Comparison of ENCODE assay signal across 11 cellular contexts in the genomic region with DNA sequence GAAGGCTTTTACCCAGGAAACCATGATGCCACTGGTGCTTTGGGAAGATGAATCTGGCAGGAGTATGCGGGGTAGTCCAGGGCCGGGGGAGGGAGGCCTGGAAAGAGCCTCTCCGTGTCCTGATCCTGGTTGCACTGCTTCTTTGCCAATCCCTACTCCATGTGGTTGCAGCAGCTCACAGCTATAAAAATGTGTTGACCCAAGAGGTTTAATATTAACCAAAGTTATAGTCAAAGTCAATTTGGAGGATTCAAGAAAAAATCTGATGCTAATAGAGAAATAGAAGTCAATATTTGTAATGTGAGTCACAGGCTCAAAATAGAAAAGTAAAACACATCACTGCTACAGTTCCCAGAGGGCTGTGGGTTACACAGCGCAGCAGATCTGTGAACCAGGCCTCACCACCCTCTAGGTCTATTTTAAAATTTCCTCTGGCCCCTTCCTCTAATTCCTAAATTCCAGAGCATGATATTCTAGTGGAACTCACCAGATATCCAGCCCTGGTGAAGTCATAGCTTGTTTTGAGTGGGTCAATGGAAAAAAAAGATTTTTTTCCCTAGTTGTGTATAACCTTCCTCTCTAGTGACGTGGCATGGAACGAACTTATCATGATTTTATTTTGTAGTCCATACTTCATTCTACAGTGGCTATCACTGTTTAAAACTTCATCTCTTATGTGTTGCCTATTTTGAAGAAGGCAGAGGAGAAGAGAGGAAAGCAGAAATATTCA.
DNase-seq lines count a peak whose midpoint lies in the region; ATAC-seq and TF ChIP-seq lines count a peak whose summit lies in the region.
"Had no signal": no experiment of that assay in that cellular context is flagged by ENCODE, and none has a peak within 500 bp of the region (broad histone marks: within the 10 kb centered on the region; RNA-seq: fewer than 3 reads in every experiment).

No MANE protein-coding gene starts in this region.

- TF ChIP-seq CTCF in MCF 10A (IDR thresholded peaks at IDR 0.05; ENCODE audit: unreplicated experiment) (no peak), mammary epithelial cell (conservative IDR thresholded peaks at IDR 0.05 in 1 of 2, IDR thresholded peaks at IDR 0.05 in 1 of 2; ENCODE audit: extremely low read depth in 1 of 2, insufficient read depth in 1 of 2, low read depth in 1 of 2, low read length in 2 of 2) (no peak), epithelial cell of esophagus (IDR thresholded peaks at IDR 0.05; ENCODE audit: insufficient read depth, low read depth, low read length, missing control alignments) (no peak), vagina (IDR thresholded peaks at IDR 0.05) (no peak)

- H3K27me3 ChIP-seq in mammary epithelial cell (ENCODE audit: insufficient read depth, low read length): no peaks in the 10 kb centered on the region
- H3K27me3 ChIP-seq in vagina: no peaks in the 10 kb centered on the region
- H3K27me3 ChIP-seq in MG63: no peaks in the 10 kb centered on the region

- POLR2A ChIA-PET in MCF 10A (lab: Yijun Ruan, JAX): interaction anchor here (0.7 to 5.3 kb wide), 7 partner anchors 18 to 111 kb away, joined by 3 to 63 read pairs (median 4); no protein-coding TSS in a partner anchor

- CTCF ChIA-PET in MCF 10A (lab: Yijun Ruan, JAX) (interaction anchor here (0.6 to 2.1 kb wide), 9 partner anchors 11 to 1733 kb away, joined by 3 to 8 read pairs (median 5); no protein-coding TSS in a partner anchor), mammary epithelial cell (lab: Charles Lee; ENCODE audit: low non-redundant PET) (no interaction called here)

- no peak overlapping the region for H2AFZ ChIP-seq in mammary epithelial cell (ENCODE audit: low read depth, low read length)

- BruUV-seq in MCF 10A (replicated peaks; lab: Mats Ljungman, UMichigan) (no TSS peak), mammary epithelial cell (replicated peaks; lab: Mats Ljungman, UMichigan) (no TSS peak)

- H3K27ac Mint-ChIP-seq in MCF 10A (ENCODE audit: low read depth, unreplicated experiment): peak overlapping the region; percentile 77

- no peaks in the 10 kb centered on the region for H3K36me3 ChIP-seq in mammary epithelial cell (ENCODE audit: insufficient read depth, low read length)
- H3K36me3 ChIP-seq in mesodermal cell (ENCODE audit: control insufficient read depth, insufficient read depth, low read length): no peaks in the 10 kb centered on the region
- no peaks in the 10 kb centered on the region for H3K36me3 ChIP-seq in vagina
- H3K36me3 ChIP-seq in MG63: no peaks in the 10 kb centered on the region
- H3K36me3 ChIP-seq: neutrophil had no signal

- H3K9me3 Mint-ChIP-seq in MCF 10A (ENCODE audit: unreplicated experiment): no peaks in the 10 kb centered on the region
- H3K9me3 Mint-ChIP-seq: activated T-cell treated with anti-CD3 and anti-CD28 coated beads, Interleukin-2, amount 50 U/mL, for 4 hours had no signal

- dilution Hi-C loops in mammary epithelial cell (cut with HindIII; ENCODE audit: low sequenced_read_pairs): no loop called here

- TF ChIP-seq POLR2A in vagina (IDR thresholded peaks at IDR 0.05): no peak

- H3K27ac ChIP-seq in mammary epithelial cell (ENCODE audit: insufficient read depth, low read depth, low read length) (no peak overlapping the region), mesodermal cell (ENCODE audit: low read depth, low read length, severe bottlenecking) (peak overlapping the region; percentile 76), vagina (peak overlapping the region; percentile 62)
- H3K27ac ChIP-seq: neutrophil had no signal

- H3K27me3 Mint-ChIP-seq in MCF 10A (ENCODE audit: insufficient read depth, unreplicated experiment): no peaks in the 10 kb centered on the region

- ATAC-seq in activated CD4-positive, CD25-positive, alpha-beta regulatory T cell treated with anti-CD3 and anti-CD28 coated beads, Interleukin-2, amount 50 U/mL, for 24 hours: no peak
- ATAC-seq: activated T-cell treated with anti-CD3 and anti-CD28 coated beads, Interleukin-2, amount 50 U/mL, for 4 hours had no signal

- H3K4me3 Mint-ChIP-seq in MCF 10A (ENCODE audit: unreplicated experiment): no peak overlapping the region
- H3K4me3 Mint-ChIP-seq: activated T-cell treated with anti-CD3 and anti-CD28 coated beads, Interleukin-2, amount 50 U/mL, for 4 hours had no signal

- no peak overlapping the region for H3K4me2 ChIP-seq in mammary epithelial cell (ENCODE audit: insufficient read depth, low read depth, low read length)

- H3K4me3 ChIP-seq in mammary epithelial cell (replicated peaks in 1 of 3; ENCODE audit: insufficient read depth in 1 of 3, low read depth in 2 of 3, low read length in 3 of 3) (no peak overlapping the region), epithelial cell of esophagus (ENCODE audit: low read length) (no peak overlapping the region), mesodermal cell (ENCODE audit: extremely low read depth, insufficient read depth, low read length, poor library complexity, severe bottlenecking) (no peak overlapping the region), vagina (no peak overlapping the region), MG63 (no peak overlapping the region)

- H3K36me3 Mint-ChIP-seq in MCF 10A (ENCODE audit: insufficient read depth, unreplicated experiment): no peaks in the 10 kb centered on the region

- no peaks in the 10 kb centered on the region for H3K79me2 ChIP-seq in mammary epithelial cell (ENCODE audit: insufficient read depth, low read length)

- in situ Hi-C loops in mammary epithelial cell (cut with MboI; ENCODE audit: low sequenced_read_pairs in 2 of 2): no loop called here

- H3K4me1 ChIP-seq in mammary epithelial cell (ENCODE audit: insufficient read depth, low read length): peaks cover 32% of the 10 kb centered on the region
- H3K4me1 ChIP-seq in mesodermal cell (ENCODE audit: control insufficient read depth, insufficient read depth, low read length, poor library complexity, severe bottlenecking): peaks cover 81% of the 10 kb centered on the region
- H3K4me1 ChIP-seq in vagina: peaks cover 20% of the 10 kb centered on the region

- DNase-seq in MCF 10A (ENCODE audit: unreplicated experiment): no peak
- DNase-seq in mammary epithelial cell: no peak
- DNase-seq in epithelial cell of esophagus (ENCODE audit: low read depth): peak; percentile 21
- DNase-seq in vagina (ENCODE audit: extremely low spot score in 2 of 2): no peak
- no peak for DNase-seq in NCI-H524 treated with DMSO at 0.1 percent for 48 hours (lab: John Stamatoyannopoulos, UW)
- no peak for DNase-seq in MG63
- DNase-seq: activated T-cell treated with anti-CD3 and anti-CD28 coated beads, Interleukin-2, amount 50 U/mL, for 4 hours; MV-4-11 had no signal

- no peaks in the 10 kb centered on the region for H4K20me1 ChIP-seq in mammary epithelial cell (ENCODE audit: insufficient read depth, low read length)

- H3K9me3 ChIP-seq in mammary epithelial cell (replicated peaks; ENCODE audit: insufficient read depth, low read length) (no peaks in the 10 kb centered on the region), mesodermal cell (ENCODE audit: control insufficient read depth, low read length) (no peaks in the 10 kb centered on the region), vagina (no peaks in the 10 kb centered on the region), MG63 (no peaks in the 10 kb centered on the region)
- H3K9me3 ChIP-seq: neutrophil had no signal

- peaks cover 64% of the 10 kb centered on the region for H3K4me1 Mint-ChIP-seq in MCF 10A (ENCODE audit: insufficient read depth, unreplicated experiment)

- intact Hi-C loops in MCF 10A (cut with micrococcal nuclease): no loop called here
- intact Hi-C loops in mammary epithelial cell (cut with micrococcal nuclease): no loop called here
- intact Hi-C loops in vagina (cut with DNase I): no loop called here

- no peak overlapping the region for H3K9ac ChIP-seq in mammary epithelial cell (ENCODE audit: insufficient read depth, low read length)

- WGBS in mammary epithelial cell (ENCODE audit: low coverage, missing lambda C conversion rate): 98% methylated on average over 6 of the region's 6 CpGs
- WGBS in mesodermal cell (ENCODE audit: insufficient coverage in 2 of 2), 2 experiments: 89 to 100% methylated on average over 1 to 2 of the region's 6 CpGs
